14 cellular contexts compared by ENCODE assay signal in genomic region chr17:50127661-50128361, GRCh38. TPM values are rescaled to one million over a fixed set of nuclear protein-coding genes. Genes with fewer than 3 reads are reported as not detected.
DNase-seq lines count a peak whose midpoint lies in the region; ATAC-seq and TF ChIP-seq lines count a peak whose summit lies in the region.
"Had no signal": no experiment of that assay in that cellular context is flagged by ENCODE, and none has a peak within 500 bp of the region (broad histone marks: within the 10 kb centered on the region; RNA-seq: fewer than 3 reads in every experiment).

No MANE protein-coding gene starts in this region.

- no peaks in the 10 kb centered on the region for H3K27me3 ChIP-seq in SK-N-SH (ENCODE audit: insufficient read depth)
- H3K27me3 ChIP-seq: vagina had no signal

- H2AFZ ChIP-seq in SK-N-SH (ENCODE audit: low read depth): no peak overlapping the region

- no peak overlapping the region for H3K27ac ChIP-seq in SK-N-SH (ENCODE audit: low read depth in 2 of 2, low read length in 1 of 2)
- H3K27ac ChIP-seq: HL-60, vagina had no signal

- H3K9ac ChIP-seq in SK-N-SH: no peak overlapping the region

- no peaks in the 10 kb centered on the region for H3K9me2 ChIP-seq in SK-N-SH

- TF ChIP-seq EP300 in SK-N-SH (IDR thresholded peaks at IDR 0.05; ENCODE audit: borderline replicate concordance in 1 of 2, low read depth in 1 of 2, low read length in 1 of 2): no peak

- no peaks in the 10 kb centered on the region for H3K79me2 ChIP-seq in SK-N-SH (ENCODE audit: insufficient read depth)

- CTCF ChIA-PET in SK-N-SH (lab: Yijun Ruan, JAX): interaction anchor here (2.7 to 11.3 kb wide), 3 partner anchors 11 to 34 kb away, joined by 9 to 116 read pairs (median 18); no protein-coding TSS in a partner anchor

- no peak overlapping the region; the same call in 1 of the 2 replicates for H3K4me2 ChIP-seq in SK-N-SH

- no peak for TF ChIP-seq RAD21 in SK-N-SH (IDR thresholded peaks at IDR 0.05; ENCODE audit: low read length)

- H3K4me3 ChIP-seq in SK-N-SH (ENCODE audit: low read depth in 2 of 2, low read length in 1 of 2) (no peak overlapping the region), epithelial cell of esophagus (ENCODE audit: low read length) (no peak overlapping the region)

- DNase-seq in SK-N-SH: no peak
- DNase-seq in RPMI8226: peak; percentile 50
- DNase-seq in epithelial cell of esophagus (ENCODE audit: low read depth): peak; percentile 48
- DNase-seq in retina: peak; percentile 9
- DNase-seq in activated CD4-positive, alpha-beta T cell treated with anti-CD3 and anti-CD28 coated beads, Interleukin-2, amount 50 U/mL, for 4 hours: no peak
- no peak for DNase-seq in NCI-H510A (lab: John Stamatoyannopoulos, UW)
- DNase-seq in activated gamma-delta T cell treated with Interleukin-2 at 50 U/mL for 16 hours: no peak
- DNase-seq: activated gamma-delta T cell, NCI-H2029 treated with DMSO at 0.1 percent for 48 hours had no signal

- TF ChIP-seq CTCF in SK-N-SH (IDR thresholded peaks at IDR 0.05) (no peak), epithelial cell of esophagus (IDR thresholded peaks at IDR 0.05; ENCODE audit: insufficient read depth, low read depth, low read length, missing control alignments) (no peak)

- 78% methylated on average over 6 of the region's 6 CpGs for WGBS in SK-N-SH (ENCODE audit: low lambda C conversion rate)

- no peaks in the 10 kb centered on the region for H3K36me3 ChIP-seq in SK-N-SH (replicated peaks in 1 of 2; ENCODE audit: control insufficient read depth in 1 of 2, insufficient read depth in 2 of 2, low read length in 1 of 2)
- H3K36me3 ChIP-seq: vagina had no signal

- ATAC-seq in SK-N-SH treated with all-trans-retinoic acid at 6 μM for 48 hours: no peak
- ATAC-seq: activated CD4-positive, CD25-positive, alpha-beta regulatory T cell treated with anti-CD3 and anti-CD28 coated beads, Interleukin-2, amount 50 U/mL, for 24 hours; Panc1 had no signal

- POLR2A ChIA-PET in SK-N-SH (lab: Yijun Ruan, JAX): no interaction called here

- H3F3A ChIP-seq in SK-N-SH (replicated peaks; ENCODE audit: insufficient read depth): peaks cover 7% of the 10 kb centered on the region

- H3K9me3 ChIP-seq in SK-N-SH: no peaks in the 10 kb centered on the region
- H3K9me3 ChIP-seq: vagina had no signal

- H3K4me1 ChIP-seq in SK-N-SH (ENCODE audit: control insufficient read depth in 1 of 2, insufficient read depth in 2 of 2, low read depth in 1 of 2, low read length in 1 of 2): peaks cover 2 to 17% of the 10 kb centered on the region in 2 experiments; a peak in 2 of 4 replicates

- H4K20me1 ChIP-seq in SK-N-SH (ENCODE audit: insufficient read depth): no peaks in the 10 kb centered on the region

TF ChIP-seq in SK-N-SH, 30 proteins besides CTCF, POLR2A, EP300 and RAD21:
- TF ChIP-seq FOXM1 (IDR thresholded peaks at IDR 0.05; ENCODE audit: low read depth): no peak
- peak; percentile 42; the same call in 1 of the 2 replicates for TF ChIP-seq REST (IDR thresholded peaks at IDR 0.05; ENCODE audit: low read depth, low read length)

TF ChIP-seq in SK-N-SH treated with all-trans-retinoic acid at 6 μM for 48 hours, 23 proteins besides CTCF, POLR2A, EP300 and RAD21:
- TF ChIP-seq SNAI2 (CRISPR knock-in tag; IDR thresholded peaks at IDR 0.05): no peak
- TF ChIP-seq ZFP3 (CRISPR knock-in tag; IDR thresholded peaks at IDR 0.05): no peak
- no peak for TF ChIP-seq ISL1 (CRISPR knock-in tag; IDR thresholded peaks at IDR 0.05)
- no peak for TF ChIP-seq ZNF565 (CRISPR knock-in tag; conservative IDR thresholded peaks at IDR 0.05; ENCODE audit: low read depth)
- TF ChIP-seq ESRRG (CRISPR knock-in tag; IDR thresholded peaks at IDR 0.05): no peak
- no peak for TF ChIP-seq TSHZ2 (CRISPR knock-in tag; IDR thresholded peaks at IDR 0.05)
- TF ChIP-seq PPARA (CRISPR knock-in tag; IDR thresholded peaks at IDR 0.05; ENCODE audit: borderline replicate concordance): no peak
- TF ChIP-seq PATZ1 (CRISPR knock-in tag; IDR thresholded peaks at IDR 0.05; ENCODE audit: borderline replicate concordance): no peak
- TF ChIP-seq ARNTL (CRISPR knock-in tag; IDR thresholded peaks at IDR 0.05; ENCODE audit: borderline replicate concordance, low read depth): no peak
- TF ChIP-seq ZFP30 (CRISPR knock-in tag; IDR thresholded peaks at IDR 0.05): no peak
- no peak for TF ChIP-seq ZNF8 (CRISPR knock-in tag; IDR thresholded peaks at IDR 0.05)
- no peak for TF ChIP-seq BACH2 (CRISPR knock-in tag; IDR thresholded peaks at IDR 0.05; ENCODE audit: borderline replicate concordance)
- TF ChIP-seq TCF4 (CRISPR knock-in tag; IDR thresholded peaks at IDR 0.05; ENCODE audit: borderline replicate concordance): no peak
- no peak for TF ChIP-seq ZC3H10 (CRISPR knock-in tag; IDR thresholded peaks at IDR 0.05)
TF ChIP-seq in SK-N-SH treated with all-trans-retinoic acid at 6 μM for 48 hours: peak in this region for 0.

RNA-seq across cellular contexts. Expression of gene SAMD14, which starts 2.1 kb away (rescaled TPM):
- 2.8 and 3.4 TPM in 2 replicates for polyA plus RNA-seq in SK-N-SH (2012; rRNA removed)
- polyA plus RNA-seq in SK-N-SH (2012; cell fraction: cytosol; rRNA removed): 1.2 and 2.0 TPM in 2 replicates
- polyA plus RNA-seq in SK-N-SH (2012; cell fraction: nucleus; rRNA removed): 12.4 and 16.5 TPM in 2 replicates

RNA-seq across cellular contexts. Expression of gene PPP1R9B, which starts 22.7 kb away (rescaled TPM):
- polyA plus RNA-seq in SK-N-SH (2012; rRNA removed): 26.9 and 35.2 TPM in 2 replicates
- polyA plus RNA-seq in SK-N-SH (2012; cell fraction: cytosol; rRNA removed): 19.8 and 24.9 TPM in 2 replicates
- polyA plus RNA-seq in SK-N-SH (2012; cell fraction: nucleus; rRNA removed): 65.0 and 65.1 TPM in 2 replicates

RNA-seq across cellular contexts. Expression of gene PDK2, which starts 32.7 kb away (rescaled TPM):
- 96.1 and 124 TPM in 2 replicates for polyA plus RNA-seq in SK-N-SH (2012; rRNA removed)
- 41.5 and 62.1 TPM in 2 replicates for polyA plus RNA-seq in SK-N-SH (2012; cell fraction: cytosol; rRNA removed)
- polyA plus RNA-seq in SK-N-SH (2012; cell fraction: nucleus; rRNA removed): 123 and 147 TPM in 2 replicates

RNA-seq across cellular contexts. Expression of gene SGCA, which starts 38.0 kb away (rescaled TPM):
- 0.29 TPM in 1 of 2 replicates, not detected in the other for polyA plus RNA-seq in SK-N-SH (2012; rRNA removed)
- polyA plus RNA-seq in SK-N-SH (2012; cell fraction: cytosol; rRNA removed): 0.04 and 0.07 TPM in 2 replicates
- 0.11 and 0.15 TPM in 2 replicates for polyA plus RNA-seq in SK-N-SH (2012; cell fraction: nucleus; rRNA removed)

Comparison
In these comparisons a context has a peak if more than half of its experiments do, and no peak if none do; other contexts are left out.
1. DNase-seq: peak in RPMI8226 (single experiment), epithelial cell of esophagus (single experiment) and retina (single experiment); none in SK-N-SH (single experiment), activated CD4-positive, alpha-beta T cell treated with anti-CD3 and anti-CD28 coated beads, Interleukin-2, amount 50 U/mL, for 4 hours (0 of 2), NCI-H510A (single experiment) and activated gamma-delta T cell treated with Interleukin-2 at 50 U/mL for 16 hours (single experiment).